1 cellular context compared by ENCODE assay signal in genomic region chr17:28743243-28744103, GRCh38.
TF ChIP-seq lines count a peak whose summit lies in the region.

A gene with protein sequence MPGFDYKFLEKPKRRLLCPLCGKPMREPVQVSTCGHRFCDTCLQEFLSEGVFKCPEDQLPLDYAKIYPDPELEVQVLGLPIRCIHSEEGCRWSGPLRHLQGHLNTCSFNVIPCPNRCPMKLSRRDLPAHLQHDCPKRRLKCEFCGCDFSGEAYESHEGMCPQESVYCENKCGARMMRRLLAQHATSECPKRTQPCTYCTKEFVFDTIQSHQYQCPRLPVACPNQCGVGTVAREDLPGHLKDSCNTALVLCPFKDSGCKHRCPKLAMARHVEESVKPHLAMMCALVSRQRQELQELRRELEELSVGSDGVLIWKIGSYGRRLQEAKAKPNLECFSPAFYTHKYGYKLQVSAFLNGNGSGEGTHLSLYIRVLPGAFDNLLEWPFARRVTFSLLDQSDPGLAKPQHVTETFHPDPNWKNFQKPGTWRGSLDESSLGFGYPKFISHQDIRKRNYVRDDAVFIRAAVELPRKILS (plus strand): TSS chr17:28744011. CDS start chr17:28744113, 102 bp downstream.

TF ChIP-seq in HepG2, 621 proteins besides CTCF, POLR2A, EP300 and RAD21 (continued from another document and continues in another):
- 0 out of 2 replicates have a peak, but pooled peaks have one; percentile 37 for TF ChIP-seq ZNF619 (CRISPR knock-in tag; IDR thresholded peaks at IDR 0.05)
- peak; percentile 7; the same call in 1 of the 2 replicates for TF ChIP-seq ETV5 (CRISPR knock-in tag; IDR thresholded peaks at IDR 0.05; ENCODE audit: borderline replicate concordance)
- TF ChIP-seq, protein P1, sequence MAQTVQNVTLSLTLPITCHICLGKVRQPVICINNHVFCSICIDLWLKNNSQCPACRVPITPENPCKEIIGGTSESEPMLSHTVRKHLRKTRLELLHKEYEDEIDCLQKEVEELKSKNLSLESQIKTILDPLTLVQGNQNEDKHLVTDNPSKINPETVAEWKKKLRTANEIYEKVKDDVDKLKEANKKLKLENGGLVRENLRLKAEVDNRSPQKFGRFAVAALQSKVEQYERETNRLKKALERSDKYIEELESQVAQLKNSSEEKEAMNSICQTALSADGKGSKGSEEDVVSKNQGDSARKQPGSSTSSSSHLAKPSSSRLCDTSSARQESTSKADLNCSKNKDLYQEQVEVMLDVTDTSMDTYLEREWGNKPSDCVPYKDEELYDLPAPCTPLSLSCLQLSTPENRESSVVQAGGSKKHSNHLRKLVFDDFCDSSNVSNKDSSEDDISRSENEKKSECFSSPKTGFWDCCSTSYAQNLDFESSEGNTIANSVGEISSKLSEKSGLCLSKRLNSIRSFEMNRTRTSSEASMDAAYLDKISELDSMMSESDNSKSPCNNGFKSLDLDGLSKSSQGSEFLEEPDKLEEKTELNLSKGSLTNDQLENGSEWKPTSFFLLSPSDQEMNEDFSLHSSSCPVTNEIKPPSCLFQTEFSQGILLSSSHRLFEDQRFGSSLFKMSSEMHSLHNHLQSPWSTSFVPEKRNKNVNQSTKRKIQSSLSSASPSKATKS (CRISPR knock-in tag; IDR thresholded peaks at IDR 0.05) = no peak
- no peak for TF ChIP-seq SMAD1 (CRISPR knock-in tag; IDR thresholded peaks at IDR 0.05; ENCODE audit: borderline replicate concordance, low read depth)
- no peak for TF ChIP-seq FUBP1 (CRISPR knock-in tag; IDR thresholded peaks at IDR 0.05; ENCODE audit: borderline replicate concordance)
- TF ChIP-seq ZNF766 (CRISPR knock-in tag; IDR thresholded peaks at IDR 0.05; ENCODE audit: borderline replicate concordance) = no peak
- TF ChIP-seq SKI (IDR thresholded peaks at IDR 0.05; ENCODE audit: partially characterized antibody) = peak; percentile 17
- no peak for TF ChIP-seq ESRRA (CRISPR knock-in tag; IDR thresholded peaks at IDR 0.05; ENCODE audit: low read depth)
- TF ChIP-seq TBX2 (CRISPR knock-in tag; IDR thresholded peaks at IDR 0.05; ENCODE audit: borderline replicate concordance) = peak; percentile 56; the same call in 1 of the 2 replicates
- TF ChIP-seq DRAP1 (CRISPR knock-in tag; IDR thresholded peaks at IDR 0.05) = peak; percentile 37; the same call in 1 of the 2 replicates
- peak; percentile 91 for TF ChIP-seq PTBP1 (IDR thresholded peaks at IDR 0.05; ENCODE audit: low read depth, low read length, poor library complexity, severe bottlenecking)
- TF ChIP-seq ZNF547 (CRISPR knock-in tag; IDR thresholded peaks at IDR 0.05) = peak; percentile 28; the same call in 1 of the 2 replicates
- no peak for TF ChIP-seq PHF20 (CRISPR knock-in tag; IDR thresholded peaks at IDR 0.05)
- TF ChIP-seq SRSF1 (optimal IDR thresholded peaks at IDR 0.05; ENCODE audit: low read depth, low read length) = no peak
- TF ChIP-seq, protein P2, sequence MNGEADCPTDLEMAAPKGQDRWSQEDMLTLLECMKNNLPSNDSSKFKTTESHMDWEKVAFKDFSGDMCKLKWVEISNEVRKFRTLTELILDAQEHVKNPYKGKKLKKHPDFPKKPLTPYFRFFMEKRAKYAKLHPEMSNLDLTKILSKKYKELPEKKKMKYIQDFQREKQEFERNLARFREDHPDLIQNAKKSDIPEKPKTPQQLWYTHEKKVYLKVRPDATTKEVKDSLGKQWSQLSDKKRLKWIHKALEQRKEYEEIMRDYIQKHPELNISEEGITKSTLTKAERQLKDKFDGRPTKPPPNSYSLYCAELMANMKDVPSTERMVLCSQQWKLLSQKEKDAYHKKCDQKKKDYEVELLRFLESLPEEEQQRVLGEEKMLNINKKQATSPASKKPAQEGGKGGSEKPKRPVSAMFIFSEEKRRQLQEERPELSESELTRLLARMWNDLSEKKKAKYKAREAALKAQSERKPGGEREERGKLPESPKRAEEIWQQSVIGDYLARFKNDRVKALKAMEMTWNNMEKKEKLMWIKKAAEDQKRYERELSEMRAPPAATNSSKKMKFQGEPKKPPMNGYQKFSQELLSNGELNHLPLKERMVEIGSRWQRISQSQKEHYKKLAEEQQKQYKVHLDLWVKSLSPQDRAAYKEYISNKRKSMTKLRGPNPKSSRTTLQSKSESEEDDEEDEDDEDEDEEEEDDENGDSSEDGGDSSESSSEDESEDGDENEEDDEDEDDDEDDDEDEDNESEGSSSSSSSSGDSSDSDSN (CRISPR knock-in tag; IDR thresholded peaks at IDR 0.05) = peak; percentile 81
- TF ChIP-seq, protein P3, sequence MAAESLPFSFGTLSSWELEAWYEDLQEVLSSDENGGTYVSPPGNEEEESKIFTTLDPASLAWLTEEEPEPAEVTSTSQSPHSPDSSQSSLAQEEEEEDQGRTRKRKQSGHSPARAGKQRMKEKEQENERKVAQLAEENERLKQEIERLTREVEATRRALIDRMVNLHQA (CRISPR knock-in tag; IDR thresholded peaks at IDR 0.05) = no peak
- TF ChIP-seq POGK (CRISPR knock-in tag; conservative IDR thresholded peaks at IDR 0.05) = peak; percentile 72
- no peak for TF ChIP-seq SATB2 (CRISPR knock-in tag; IDR thresholded peaks at IDR 0.05)
- TF ChIP-seq ZNF687 (CRISPR knock-in tag; IDR thresholded peaks at IDR 0.05) = peak; percentile 80
- no peak for TF ChIP-seq ZZZ3 (CRISPR knock-in tag; IDR thresholded peaks at IDR 0.05; ENCODE audit: borderline replicate concordance)
- TF ChIP-seq PRDM15 (CRISPR knock-in tag; IDR thresholded peaks at IDR 0.05) = no peak
- no peak for TF ChIP-seq SYNCRIP (IDR thresholded peaks at IDR 0.05; ENCODE audit: insufficient read depth, low read depth, low read length)
- no peak for TF ChIP-seq KLF6 (CRISPR knock-in tag; IDR thresholded peaks at IDR 0.05)
- peak; percentile 80 for TF ChIP-seq ZNF558 (CRISPR knock-in tag; IDR thresholded peaks at IDR 0.05; ENCODE audit: borderline replicate concordance)
- TF ChIP-seq REPIN1 (CRISPR knock-in tag; IDR thresholded peaks at IDR 0.05; ENCODE audit: borderline replicate concordance, low read depth) = no peak
- TF ChIP-seq TMF1 (CRISPR knock-in tag; IDR thresholded peaks at IDR 0.05; ENCODE audit: low read depth) = no peak
- TF ChIP-seq CHCHD3 (CRISPR knock-in tag; IDR thresholded peaks at IDR 0.05) = no peak
- TF ChIP-seq, protein P4, sequence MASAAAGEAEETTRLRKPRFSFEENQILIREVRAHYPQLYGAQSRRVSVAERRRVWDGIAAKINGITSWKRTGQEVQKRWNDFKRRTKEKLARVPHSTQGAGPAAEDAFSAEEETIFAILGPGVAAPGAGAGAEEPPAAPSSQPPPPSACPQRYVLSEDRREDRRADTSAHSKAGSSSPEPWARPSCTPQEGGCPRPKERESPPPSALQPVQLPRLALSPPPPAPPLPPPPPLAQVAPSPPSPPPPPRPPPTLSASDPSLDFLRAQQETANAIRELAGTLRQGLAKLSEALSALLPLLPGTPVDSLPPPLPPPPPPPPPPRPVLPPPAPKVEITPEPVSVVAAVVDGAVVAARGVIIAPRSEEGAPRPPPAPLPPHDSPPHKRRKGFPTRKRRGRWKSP (CRISPR knock-in tag; IDR thresholded peaks at IDR 0.05) = peak; percentile 58; the same call in 1 of the 2 replicates
- TF ChIP-seq NPAS2 (CRISPR knock-in tag; IDR thresholded peaks at IDR 0.05; ENCODE audit: borderline replicate concordance) = no peak
- TF ChIP-seq ZIK1 (CRISPR knock-in tag; IDR thresholded peaks at IDR 0.05; ENCODE audit: borderline replicate concordance, low read depth) = no peak; the same call in 1 of the 2 replicates
- no peak for TF ChIP-seq ZNF709 (CRISPR knock-in tag; IDR thresholded peaks at IDR 0.05)
- TF ChIP-seq ZNF224 (CRISPR knock-in tag; IDR thresholded peaks at IDR 0.05) = no peak
- no peak for TF ChIP-seq RORA (CRISPR knock-in tag; IDR thresholded peaks at IDR 0.05)
- TF ChIP-seq MZF1 (CRISPR knock-in tag; IDR thresholded peaks at IDR 0.05; ENCODE audit: borderline replicate concordance) = no peak
- peak; percentile 68 for TF ChIP-seq ZFY (CRISPR knock-in tag; IDR thresholded peaks at IDR 0.05)
- TF ChIP-seq TEAD2 (CRISPR knock-in tag; IDR thresholded peaks at IDR 0.05) = no peak
- TF ChIP-seq SP2 (CRISPR knock-in tag; IDR thresholded peaks at IDR 0.05) = no peak
- peak; percentile 8; the same call in 1 of the 2 replicates for TF ChIP-seq ZBTB38 (CRISPR knock-in tag; IDR thresholded peaks at IDR 0.05)
